Comparison of ENCODE assay signal across 7 cellular contexts in genomic region chr18:32158108-32158624, GRCh38. TPM values are rescaled to one million over a fixed set of nuclear protein-coding genes. Genes with fewer than 3 reads are reported as not detected.
DNase-seq lines count a peak whose midpoint lies in the region; ATAC-seq and TF ChIP-seq lines count a peak whose summit lies in the region.

No MANE protein-coding gene starts in this region.

- H3K27me3 Mint-ChIP-seq in T-cell = peaks cover 0 to 4% of the 10 kb centered on the region in 2 donors

- DNase-seq in NCI-H1436 treated with DMSO at 0.1 percent for 48 hours (lab: John Stamatoyannopoulos, UW) (peak; percentile 76), T-cell (peak; percentile 37 to 75 (median 63)), amniotic stem cell (lab: John Stamatoyannopoulos, UW) (peak; percentile 65), right atrium auricular region (ENCODE audit: low spot score) (peak; percentile 85), retinal pigment epithelial cell (ENCODE audit: low read depth) (peak; percentile 67)

- H3K4me3 Mint-ChIP-seq in T-cell = peak overlapping the region; percentile 58 to 68 (median 65)

- H3K27ac ChIP-seq in right atrium auricular region = no peak overlapping the region

- ATAC-seq in GM18499 (IDR thresholded peaks at IDR 0.05; ENCODE audit: insufficient read depth, unreplicated experiment) (peak; percentile 72), HG02885 (IDR thresholded peaks at IDR 0.05; ENCODE audit: poor library complexity, unreplicated experiment) (peak; percentile 92), T-cell (replicated peaks in 1 of 4) (peak; percentile 90 to 96 (median 94))

- POLR2A ChIA-PET in T-cell (lab: Charles Lee) = interaction anchor here in 1 of 2 donors (0.6 kb wide), 1 partner anchor 77 kb away, joined by 4 read pairs; no protein-coding TSS in a partner anchor

- CTCF ChIA-PET in T-cell (lab: Charles Lee) = interaction anchor here (0.6 to 3.3 kb wide), 16 partner anchors 9 to 401 kb away, joined by 3 to 53 read pairs (median 6); partner anchors contain the start of genes GAREM1 (in 1 of the 2) and TRAPPC8 (in 1 of the 2)

- no peak overlapping the region for H3K4me3 ChIP-seq in right atrium auricular region
- H3K4me3 ChIP-seq in retinal pigment epithelial cell (ENCODE audit: low read length) = peak overlapping the region; percentile 38

- H3K27ac Mint-ChIP-seq in T-cell = no peak overlapping the region

- no peaks in the 10 kb centered on the region for H3K9me3 Mint-ChIP-seq in T-cell

- H3K4me1 ChIP-seq in right atrium auricular region = peaks cover 0 to 4% of the 10 kb centered on the region in 2 donors

- TF ChIP-seq CTCF in right atrium auricular region (IDR thresholded peaks at IDR 0.05) = peak; percentile 74 to 90
- peak; percentile 81 for TF ChIP-seq CTCF in retinal pigment epithelial cell (conservative IDR thresholded peaks at IDR 0.05; ENCODE audit: low read depth, low read length)

- no peaks in the 10 kb centered on the region for H3K9me3 ChIP-seq in right atrium auricular region

- H3K27me3 ChIP-seq in right atrium auricular region = no peaks in the 10 kb centered on the region

- peaks cover 5 to 9% (median 7%) of the 10 kb centered on the region in 3 donors for H3K4me1 Mint-ChIP-seq in T-cell

- no peaks in the 10 kb centered on the region for H3K36me3 Mint-ChIP-seq in T-cell

- H3K36me3 ChIP-seq in right atrium auricular region = no peaks in the 10 kb centered on the region

RNA-seq across cellular contexts. Expression of gene MEP1B, which starts 31.7 kb away (rescaled TPM):
- total RNA-seq in T-cell (under 1 TPM in 1 of 5 donors, not detected in 4; 0.18 TPM), right atrium auricular region (not detected)
